Comparison of ENCODE assay signal across 33 cellular contexts in genomic region chr7:72140566-72140965, GRCh38.
DNase-seq lines count a peak whose midpoint lies in the region; ATAC-seq and TF ChIP-seq lines count a peak whose summit lies in the region.
"Had no signal": no experiment of that assay in that cellular context is flagged by ENCODE, and none has a peak within 500 bp of the region (broad histone marks: within the 10 kb centered on the region; RNA-seq: fewer than 3 reads in every experiment).

No MANE protein-coding gene starts in this region.

- H3K9me3 Mint-ChIP-seq in osteocyte (ENCODE audit: unreplicated experiment) (peaks cover 35% of the 10 kb centered on the region), GM23338 (peaks cover 78% of the 10 kb centered on the region)
- H3K9me3 Mint-ChIP-seq in CD8-positive, alpha-beta memory T cell, result peaks cover 5 to 21% (median 12%) of the 10 kb centered on the region in 5 donors
- H3K9me3 Mint-ChIP-seq in stimulated activated naive CD8-positive, alpha-beta T cell treated with anti-CD3 and anti-CD28 coated beads, Interleukin-15, amount 100 ng/mL, for 72 hours, result peaks cover 32 to 38% of the 10 kb centered on the region in 2 donors

- H3K79me2 ChIP-seq in GM23338 (replicated peaks; ENCODE audit: insufficient read depth), result peaks cover 5% of the 10 kb centered on the region; the same call in 1 of the 2 replicates

- H2BK12ac ChIP-seq in neuronal stem cell (ENCODE audit: low read length), result no peak overlapping the region

- H2BK120ac ChIP-seq in neuronal stem cell (ENCODE audit: low read depth, low read length), result no peak overlapping the region

- H3K14ac ChIP-seq in neuronal stem cell (ENCODE audit: low read length), result peak overlapping the region; percentile 31

- no peak overlapping the region for H3K18ac ChIP-seq in neuronal stem cell (ENCODE audit: low read length)

- TF ChIP-seq POLR2A in adrenal gland (IDR thresholded peaks at IDR 0.05), result no peak

- H3K27ac Mint-ChIP-seq in osteocyte (ENCODE audit: unreplicated experiment) (no peak overlapping the region), GM23338 (no peak overlapping the region)
- no peak overlapping the region for H3K27ac Mint-ChIP-seq in CD8-positive, alpha-beta memory T cell
- H3K27ac Mint-ChIP-seq in stimulated activated naive CD8-positive, alpha-beta T cell treated with anti-CD3 and anti-CD28 coated beads, Interleukin-15, amount 100 ng/mL, for 72 hours, result no peak overlapping the region
- H3K27ac Mint-ChIP-seq: B cell; CD14-positive monocyte; CD4-positive, alpha-beta memory T cell; CD4-positive, alpha-beta T cell; CD4-positive, CD25-positive, alpha-beta regulatory T cell; CD8-positive, alpha-beta T cell had no signal

- 50 to 73% (median 57%) methylated on average over 1 to 2 of the region's 2 CpGs for WGBS in adrenal gland, 4 donors
- no CpG with 5 or more reads among the region's 2 CpGs for WGBS in neuronal stem cell (ENCODE audit: extremely low coverage in 2 of 2, insufficient read length in 2 of 2, insufficient replicate concordance in 1 of 2), 2 donors

- no peak for ATAC-seq in GM23338
- no peak for ATAC-seq in stimulated activated naive CD8-positive, alpha-beta T cell treated with anti-CD3 and anti-CD28 coated beads, Interleukin-15, amount 100 ng/mL, for 72 hours
- ATAC-seq: A549; CD8-positive, alpha-beta T cell had no signal

- intact Hi-C loops in adrenal gland (cut with DNase I), result no loop called here

- DNase-seq in adrenal gland (peak in 5 of 7 donors; percentile 26 to 62 (median 36)), neuronal stem cell (ENCODE audit: low spot score) (no peak), osteocyte (ENCODE audit: extremely low spot score, unreplicated experiment) (peak; percentile 77), GM23338 (ENCODE audit: low spot score) (no peak)
- no peak for DNase-seq in CD8-positive, alpha-beta memory T cell
- no peak for DNase-seq in stimulated activated naive CD8-positive, alpha-beta T cell treated with anti-CD3 and anti-CD28 coated beads, Interleukin-15, amount 100 ng/mL, for 72 hours
- DNase-seq in stimulated activated CD4-positive, alpha-beta T cell treated with anti-CD3 and anti-CD28 coated beads, Interleukin-4, amount 100 ng/mL, for 1 hour, result no peak
- DNase-seq: 8988T; ACHN; AML-193; BE2C; C1 segment of cervical spinal cord; Caco-2; Calu3; CD4-positive, alpha-beta memory T cell; CD4-positive, alpha-beta T cell; CD4-positive, CD25-positive, alpha-beta regulatory T cell; CD8-positive, alpha-beta T cell; COR-L47; DMS 273 treated with DMSO at 0.1 percent for 48 hours; DMS153; DMS53; DMS79; DMS79 treated with DMSO at 0.1 percent for 48 hours; DND-41; EL had no signal

- H2BK15ac ChIP-seq in neuronal stem cell (ENCODE audit: low read length), result no peak overlapping the region

- H3K4me3 Mint-ChIP-seq in osteocyte (ENCODE audit: unreplicated experiment) (no peak overlapping the region), GM23338 (no peak overlapping the region)
- H3K4me3 Mint-ChIP-seq in CD8-positive, alpha-beta memory T cell, result no peak overlapping the region
- H3K4me3 Mint-ChIP-seq in stimulated activated naive CD8-positive, alpha-beta T cell treated with anti-CD3 and anti-CD28 coated beads, Interleukin-15, amount 100 ng/mL, for 72 hours, result no peak overlapping the region
- H3K4me3 Mint-ChIP-seq: B cell; CD14-positive monocyte; CD4-positive, alpha-beta memory T cell; CD4-positive, alpha-beta T cell; CD4-positive, CD25-positive, alpha-beta regulatory T cell; CD8-positive, alpha-beta T cell had no signal

- no peak overlapping the region for H4K8ac ChIP-seq in neuronal stem cell (ENCODE audit: low read depth, low read length)

- H2BK5ac ChIP-seq in neuronal stem cell (ENCODE audit: low read length), result no peak overlapping the region

- no peaks in the 10 kb centered on the region for H3K79me1 ChIP-seq in neuronal stem cell (ENCODE audit: low read depth, low read length)

- H2AFZ ChIP-seq in neuronal stem cell (ENCODE audit: low read length), result no peak overlapping the region
- no peak overlapping the region for H2AFZ ChIP-seq in GM23338

- H3K27ac ChIP-seq in BLaER1 (0 out of 2 replicates have a peak overlapping the region, but pooled peaks have one; percentile 9), adrenal gland (peak overlapping the region in 1 of 5 donors; percentile 5), neuronal stem cell (replicated peaks; ENCODE audit: low read length) (no peak overlapping the region), GM23338 (ENCODE audit: low read depth) (no peak overlapping the region)
- no peak overlapping the region for H3K27ac ChIP-seq in CD8-positive, alpha-beta memory T cell (ENCODE audit: low read depth, low read length)
- H3K27ac ChIP-seq: 22Rv1; A549; BLaER1 treated with 17β-estradiol and CSF1 and Interleukin-3, amounts not matched to agents 10 nM and 100 nM; C4-2B had no signal

- no peak overlapping the region for H4K91ac ChIP-seq in neuronal stem cell (ENCODE audit: low read depth, low read length, poor library complexity)

- H2AK5ac ChIP-seq in neuronal stem cell (ENCODE audit: low read depth, low read length), result no peak overlapping the region

- H3K9ac ChIP-seq in BLaER1 (no peak overlapping the region), neuronal stem cell (ENCODE audit: low read depth, low read length, poor library complexity) (no peak overlapping the region)
- H3K9ac ChIP-seq: BLaER1 treated with 17β-estradiol and CSF1 and Interleukin-3, amounts not matched to agents 10 nM and 100 nM had no signal

- H3K36me3 ChIP-seq in BLaER1 (no peaks in the 10 kb centered on the region), adrenal gland (replicated peaks in 1 of 2) (no peaks in the 10 kb centered on the region), neuronal stem cell (replicated peaks in 1 of 2; ENCODE audit: control insufficient read depth in 2 of 2, insufficient read depth in 2 of 2, low read length in 2 of 2) (no peaks in the 10 kb centered on the region), GM23338 (ENCODE audit: insufficient read depth) (peaks cover 11% of the 10 kb centered on the region; the same call in 1 of the 2 replicates)
- H3K36me3 ChIP-seq in CD8-positive, alpha-beta memory T cell (ENCODE audit: insufficient read depth, low read length), result no peaks in the 10 kb centered on the region
- H3K36me3 ChIP-seq: BE2C; BLaER1 treated with 17β-estradiol and CSF1 and Interleukin-3, amounts not matched to agents 10 nM and 100 nM had no signal

- no peak overlapping the region for H3K23ac ChIP-seq in neuronal stem cell (ENCODE audit: low read depth, low read length, poor library complexity)

- H3K4me1 ChIP-seq in BLaER1 (no peaks in the 10 kb centered on the region), adrenal gland (replicated peaks in 1 of 2) (no peaks in the 10 kb centered on the region), neuronal stem cell (ENCODE audit: control insufficient read depth in 2 of 2, insufficient read depth in 1 of 2, low read depth in 1 of 2, low read length in 2 of 2) (no peaks in the 10 kb centered on the region), GM23338 (ENCODE audit: insufficient read depth) (no peaks in the 10 kb centered on the region)
- H3K4me1 ChIP-seq in CD8-positive, alpha-beta memory T cell (ENCODE audit: insufficient read depth, low read length), result no peaks in the 10 kb centered on the region
- H3K4me1 ChIP-seq: A549, BE2C, Caco-2 had no signal

- H3K4me1 Mint-ChIP-seq in osteocyte (ENCODE audit: unreplicated experiment), result no peaks in the 10 kb centered on the region
- H3K4me1 Mint-ChIP-seq in CD8-positive, alpha-beta memory T cell, result no peaks in the 10 kb centered on the region
- H3K4me1 Mint-ChIP-seq in GM23338, result no peaks in the 10 kb centered on the region
- H3K4me1 Mint-ChIP-seq in stimulated activated naive CD8-positive, alpha-beta T cell treated with anti-CD3 and anti-CD28 coated beads, Interleukin-15, amount 100 ng/mL, for 72 hours, result no peaks in the 10 kb centered on the region
- H3K4me1 Mint-ChIP-seq: B cell; CD14-positive monocyte; CD4-positive, alpha-beta memory T cell; CD4-positive, CD25-positive, alpha-beta regulatory T cell had no signal

- no peaks in the 10 kb centered on the region for H3K27me3 ChIP-seq in BLaER1
- no peaks in the 10 kb centered on the region for H3K27me3 ChIP-seq in adrenal gland
- H3K27me3 ChIP-seq in neuronal stem cell (ENCODE audit: control insufficient read depth in 3 of 3, insufficient read depth in 3 of 3, low read depth in 1 of 3, low read length in 3 of 3), result no peaks in the 10 kb centered on the region
- no peaks in the 10 kb centered on the region for H3K27me3 ChIP-seq in CD8-positive, alpha-beta memory T cell (ENCODE audit: insufficient read depth, low read length, poor library complexity, severe bottlenecking)
- H3K27me3 ChIP-seq in GM23338 (ENCODE audit: insufficient read depth), result no peaks in the 10 kb centered on the region
- H3K27me3 ChIP-seq: BE2C; BLaER1 treated with 17β-estradiol and CSF1 and Interleukin-3, amounts not matched to agents 10 nM and 100 nM had no signal

- H3K4me2 ChIP-seq in BLaER1 (no peak overlapping the region), neuronal stem cell (ENCODE audit: insufficient read depth, low read length, poor library complexity, severe bottlenecking) (no peak overlapping the region), GM23338 (no peak overlapping the region)
- H3K4me2 ChIP-seq: A549 had no signal

- no peak overlapping the region for H3K4me3 ChIP-seq in BLaER1
- H3K4me3 ChIP-seq in adrenal gland, result no peak overlapping the region
- H3K4me3 ChIP-seq in neuronal stem cell (ENCODE audit: low read length in 2 of 2), result no peak overlapping the region
- H3K4me3 ChIP-seq in CD8-positive, alpha-beta memory T cell (ENCODE audit: low read length), result no peak overlapping the region
- H3K4me3 ChIP-seq in GM23338, result no peak overlapping the region
- H3K4me3 ChIP-seq: A549; BLaER1 treated with 17β-estradiol and CSF1 and Interleukin-3, amounts not matched to agents 10 nM and 100 nM had no signal

- H3K27me3 Mint-ChIP-seq in osteocyte (ENCODE audit: unreplicated experiment), result no peaks in the 10 kb centered on the region
- H3K27me3 Mint-ChIP-seq in CD8-positive, alpha-beta memory T cell, result no peaks in the 10 kb centered on the region
- no peaks in the 10 kb centered on the region for H3K27me3 Mint-ChIP-seq in GM23338 (ENCODE audit: insufficient read depth, low read depth, poor library complexity)
- no peaks in the 10 kb centered on the region for H3K27me3 Mint-ChIP-seq in stimulated activated naive CD8-positive, alpha-beta T cell treated with anti-CD3 and anti-CD28 coated beads, Interleukin-15, amount 100 ng/mL, for 72 hours
- H3K27me3 Mint-ChIP-seq: B cell; CD4-positive, alpha-beta memory T cell; CD4-positive, alpha-beta T cell; CD4-positive, CD25-positive, alpha-beta regulatory T cell had no signal

- POLR2A ChIA-PET in CD8-positive, alpha-beta memory T cell (lab: Charles Lee), result no interaction called here

- no peaks in the 10 kb centered on the region for H4K20me1 ChIP-seq in BLaER1
- H4K20me1 ChIP-seq in GM23338 (replicated peaks; ENCODE audit: insufficient read depth), result no peaks in the 10 kb centered on the region
- H4K20me1 ChIP-seq: BLaER1 treated with 17β-estradiol and CSF1 and Interleukin-3, amounts not matched to agents 10 nM and 100 nM had no signal

- CTCF ChIA-PET in CD8-positive, alpha-beta memory T cell (lab: Charles Lee), result no interaction called here

- H3K4ac ChIP-seq in neuronal stem cell (ENCODE audit: low read length), result no peak overlapping the region

- TF ChIP-seq CTCF in adrenal gland (IDR thresholded peaks at IDR 0.05), result no peak
- no peak for TF ChIP-seq CTCF in osteocyte (IDR thresholded peaks at IDR 0.05)
- TF ChIP-seq CTCF in GM23338 (conservative IDR thresholded peaks at IDR 0.05; ENCODE audit: low read depth in 2 of 2), result no peak

- H3F3A ChIP-seq in GM23338 (replicated peaks; ENCODE audit: low read depth), result no peaks in the 10 kb centered on the region

- H3K36me3 Mint-ChIP-seq in osteocyte (ENCODE audit: unreplicated experiment) (no peaks in the 10 kb centered on the region), GM23338 (ENCODE audit: low read depth) (peaks cover 63% of the 10 kb centered on the region)
- H3K36me3 Mint-ChIP-seq in CD8-positive, alpha-beta memory T cell, result peaks cover 0 to 3% (median 0%) of the 10 kb centered on the region in 3 donors
- H3K36me3 Mint-ChIP-seq: CD14-positive monocyte; CD4-positive, alpha-beta memory T cell; CD4-positive, CD25-positive, alpha-beta regulatory T cell; CD8-positive, alpha-beta T cell had no signal

- H3K9me3 ChIP-seq in BLaER1, result peaks cover 37% of the 10 kb centered on the region
- H3K9me3 ChIP-seq in adrenal gland (replicated peaks in 1 of 3), result no peaks in the 10 kb centered on the region
- H3K9me3 ChIP-seq in neuronal stem cell (replicated peaks in 1 of 2; ENCODE audit: control insufficient read depth in 2 of 2, insufficient read depth in 1 of 2, low read depth in 1 of 2, low read length in 2 of 2), result peaks cover 0 to 8% of the 10 kb centered on the region in 2 donors
- no peaks in the 10 kb centered on the region for H3K9me3 ChIP-seq in CD8-positive, alpha-beta memory T cell (ENCODE audit: low read length)
- H3K9me3 ChIP-seq: A549, BE2C had no signal

- H3K9me2 ChIP-seq in GM23338 (ENCODE audit: insufficient read depth), result no peaks in the 10 kb centered on the region

Comparison
In these comparisons a context has a peak if more than half of its experiments do, and no peak if none do; other contexts are left out.
1. DNase-seq: peak in adrenal gland (5 of 7) and osteocyte (single experiment); none in neuronal stem cell (single experiment), CD8-positive, alpha-beta memory T cell (0 of 5), GM23338 (single experiment), stimulated activated naive CD8-positive, alpha-beta T cell treated with anti-CD3 and anti-CD28 coated beads, Interleukin-15, amount 100 ng/mL, for 72 hours (0 of 2) and stimulated activated CD4-positive, alpha-beta T cell treated with anti-CD3 and anti-CD28 coated beads, Interleukin-4, amount 100 ng/mL, for 1 hour (single experiment).